In genomic region chr1:27521336-27522147, GRCh38 we compare ENCODE assay signal across 8 cellular contexts. TPM values are rescaled to one million over a fixed set of nuclear protein-coding genes. Genes with fewer than 3 reads are reported as not detected.
DNase-seq lines count a peak whose midpoint lies in the region; ATAC-seq and TF ChIP-seq lines count a peak whose summit lies in the region.

No MANE protein-coding gene starts in this region.

- no peaks in the 10 kb centered on the region for H3K9me2 ChIP-seq in hepatocyte (replicated peaks; ENCODE audit: insufficient read depth)

- H3K4me2 ChIP-seq in hepatocyte: peak overlapping the region; percentile 66

- WGBS in hepatocyte (ENCODE audit: low lambda C conversion rate, missing lambda C conversion rate): 84% methylated on average over 28 of the region's 28 CpGs

- no peaks in the 10 kb centered on the region for H3K27me3 ChIP-seq in hepatocyte

- ATAC-seq in HG03469 (IDR thresholded peaks at IDR 0.05; ENCODE audit: unreplicated experiment) (no peak), GM21825 (IDR thresholded peaks at IDR 0.05; ENCODE audit: unreplicated experiment) (no peak)

- peaks cover 93% of the 10 kb centered on the region for H3K4me1 ChIP-seq in hepatocyte (ENCODE audit: insufficient read depth)

- H3K79me2 ChIP-seq in hepatocyte: peaks cover 22% of the 10 kb centered on the region

- no peak overlapping the region for H3K4me3 ChIP-seq in hepatocyte

- DNase-seq in NCI-H446 treated with DMSO at 0.1 percent for 48 hours (lab: John Stamatoyannopoulos, UW) (peak; percentile 84), activated gamma-delta T cell (lab: John Stamatoyannopoulos, UW) (peak; percentile 47), hepatocyte (ENCODE audit: low spot score) (no peak), NCI-H345 (lab: John Stamatoyannopoulos, UW) (no peak), NCI-H748 treated with DMSO at 0.1 percent for 48 hours (lab: John Stamatoyannopoulos, UW) (no peak)
- DNase-seq in stimulated activated CD8-positive, alpha-beta memory T cell treated with anti-CD3 and anti-CD28 coated beads, Interleukin-12 subunit alpha, Interleukin-12 subunit beta, amount 100 ng/mL, for 1 hour (ENCODE audit: low read depth): peak; percentile 39

- H3K9me3 ChIP-seq in hepatocyte (ENCODE audit: low read depth): no peaks in the 10 kb centered on the region

- H3K27ac ChIP-seq in hepatocyte: peak overlapping the region; percentile 99

- TF ChIP-seq CTCF in hepatocyte (IDR thresholded peaks at IDR 0.05; ENCODE audit: poor library complexity): no peak

- H3K36me3 ChIP-seq in hepatocyte (replicated peaks; ENCODE audit: insufficient read depth, low read depth): no peaks in the 10 kb centered on the region

- H2AFZ ChIP-seq in hepatocyte: no peak overlapping the region

- H4K20me1 ChIP-seq in hepatocyte (ENCODE audit: insufficient read depth, poor library complexity, severe bottlenecking): no peaks in the 10 kb centered on the region

RNA-seq across cellular contexts. Expression of gene WASF2, which starts 31.6 kb away (rescaled TPM):
- total RNA-seq in hepatocyte: 25.2 and 28.5 TPM in 2 replicates
- 45.6 and 61.1 TPM in 2 replicates for polyA plus RNA-seq in hepatocyte

Comparison
In these comparisons a context has a peak if more than half of its experiments do, and no peak if none do; other contexts are left out.
1. DNase-seq: peak in NCI-H446 treated with DMSO at 0.1 percent for 48 hours (single experiment), activated gamma-delta T cell (single experiment) and stimulated activated CD8-positive, alpha-beta memory T cell treated with anti-CD3 and anti-CD28 coated beads, Interleukin-12 subunit alpha, Interleukin-12 subunit beta, amount 100 ng/mL, for 1 hour (single experiment); none in hepatocyte (single experiment), NCI-H345 (single experiment) and NCI-H748 treated with DMSO at 0.1 percent for 48 hours (single experiment).